8 cellular contexts compared by ENCODE assay signal in the genomic region with DNA sequence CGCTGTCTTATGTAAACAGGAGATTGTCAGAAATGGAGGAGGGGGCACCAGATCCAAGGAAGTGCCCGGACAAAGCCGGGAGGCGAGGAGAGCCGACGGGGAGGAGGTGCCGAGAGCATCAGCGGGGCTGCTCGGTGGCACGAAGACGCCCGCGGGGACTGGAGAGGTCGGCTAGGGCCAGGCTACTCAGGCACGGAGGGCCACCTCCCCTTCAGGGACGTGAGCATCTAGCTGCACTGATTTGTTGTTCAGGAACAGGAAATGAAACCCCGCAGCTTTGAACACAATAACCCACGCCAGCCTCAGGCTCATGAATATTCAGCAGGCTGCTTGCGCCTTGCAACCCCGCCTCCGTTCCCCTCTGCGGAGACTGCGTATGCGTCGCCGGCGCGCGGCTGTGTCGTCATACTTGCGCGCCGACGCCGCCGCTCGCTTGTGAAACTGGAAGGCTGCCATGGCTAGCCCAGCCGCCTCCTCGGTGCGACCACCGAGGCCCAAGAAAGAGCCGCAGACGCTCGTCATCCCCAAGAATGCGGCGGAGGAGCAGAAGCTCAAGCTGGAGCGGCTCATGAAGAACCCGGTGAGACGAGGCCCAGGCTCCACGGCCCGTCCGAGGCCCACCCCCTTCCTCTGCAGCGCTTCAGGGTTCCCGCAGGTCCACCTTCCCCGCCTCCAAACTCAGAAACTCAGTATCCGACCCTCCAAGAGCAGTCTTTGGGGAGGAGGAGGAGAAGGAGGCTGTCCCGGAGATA. TPM values are rescaled to one million over a fixed set of nuclear protein-coding genes. Genes with fewer than 3 reads are reported as not detected.
DNase-seq lines count a peak whose midpoint lies in the region; ATAC-seq and TF ChIP-seq lines count a peak whose summit lies in the region.

A gene with protein sequence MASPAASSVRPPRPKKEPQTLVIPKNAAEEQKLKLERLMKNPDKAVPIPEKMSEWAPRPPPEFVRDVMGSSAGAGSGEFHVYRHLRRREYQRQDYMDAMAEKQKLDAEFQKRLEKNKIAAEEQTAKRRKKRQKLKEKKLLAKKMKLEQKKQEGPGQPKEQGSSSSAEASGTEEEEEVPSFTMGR (plus strand): TSS at position 406 of the 752 bp plus-strand sequence. CDS start 49 bp downstream, at position 455.

- peak within 1 kb of the TSS; percentile 85 for H3K4me3 ChIP-seq in BJ (ENCODE audit: low read depth, low read length)

- POLR2A ChIA-PET in BJ (lab: Charles Lee): no interaction called here

- TF ChIP-seq CTCF in BJ (IDR thresholded peaks at IDR 0.05; ENCODE audit: insufficient read depth, low read depth, low read length): no peak

- intact Hi-C loops in left colon (cut with DNase I, micrococcal nuclease): no loop called here

- H3K27me3 ChIP-seq in BJ (ENCODE audit: control insufficient read depth, insufficient read depth, low read length): no peaks in the 10 kb centered on the region

- DNase-seq in BJ (ENCODE audit: low read depth) (peak; percentile 65), NCI-H526 treated with DMSO at 0.1 percent for 48 hours (lab: John Stamatoyannopoulos, UW) (peak; percentile 86), left colon (peak; percentile 82 to 91)
- DNase-seq in activated CD4-positive, alpha-beta T cell treated with anti-CD3 and anti-CD28 coated beads for 48 hours: peak; percentile 88
- peak; percentile 62 to 71 for DNase-seq in stimulated activated CD4-positive, alpha-beta T cell treated with anti-CD3 and anti-CD28 coated beads, Interleukin-1b, Interleukin-23, amount 100 ng/mL, for 4 hours (ENCODE audit: low read depth in 2 of 2)

- peaks cover 5% of the 10 kb centered on the region for H3K36me3 ChIP-seq in BJ (ENCODE audit: control insufficient read depth, insufficient read depth, low read length)

- ATAC-seq in GM19328 (IDR thresholded peaks at IDR 0.05; ENCODE audit: unreplicated experiment): peak; percentile 99
- peak; percentile 95 for ATAC-seq in HG03469 (IDR thresholded peaks at IDR 0.05; ENCODE audit: unreplicated experiment)
- peak; percentile 89 for ATAC-seq in left colon

- H3K27ac ChIP-seq in cingulate gyrus (ENCODE audit: low read depth, low read length): peak within 1 kb of the TSS; percentile 73

- CTCF ChIA-PET in BJ (lab: Yijun Ruan, JAX): interaction anchor here (0.6 to 3.7 kb wide), 4 partner anchors 9 to 122 kb away, joined by 3 to 15 read pairs (median 6); no protein-coding TSS in a partner anchor

RNA-seq across cellular contexts. Expression of the gene that starts here (rescaled TPM):
- 11.9 and 14.3 TPM in 2 replicates for polyA plus RNA-seq in BJ (2011; rRNA removed)
- 2.8 and 3.6 TPM in 2 replicates for polyA minus RNA-seq in BJ (2011; rRNA and poly(A)+ RNA removed)
- total RNA-seq in left colon: 10 to 100 TPM; 16.0 to 18.8 TPM

Comparison
In these comparisons a context has a peak if more than half of its experiments do, and no peak if none do; other contexts are left out.
1. Peak in every context shown above with its lines: DNase-seq, ATAC-seq, H3K4me3 ChIP-seq and H3K27ac ChIP-seq.